35 cellular contexts compared by ENCODE assay signal in the genomic region with DNA sequence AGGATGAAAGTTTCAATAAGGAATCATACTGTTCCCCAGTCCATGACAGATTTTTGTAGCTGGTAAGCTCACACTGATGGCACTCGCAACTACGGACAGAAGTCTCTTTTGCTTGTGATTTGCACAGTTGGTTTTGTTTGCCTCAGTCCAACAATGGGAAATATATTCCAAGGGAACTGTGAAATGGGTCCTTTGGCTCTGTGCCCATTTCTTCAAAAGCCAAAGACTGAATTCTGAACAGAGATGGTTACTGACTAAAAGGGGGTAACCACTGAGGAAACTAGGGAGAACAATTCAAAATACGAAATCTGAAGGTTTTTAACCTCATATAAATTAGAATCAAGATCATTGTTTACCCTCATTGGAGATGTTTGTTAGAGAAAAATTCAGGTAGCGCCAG. TPM values are rescaled to one million over a fixed set of nuclear protein-coding genes. Genes with fewer than 3 reads are reported as not detected.
DNase-seq lines count a peak whose midpoint lies in the region; ATAC-seq, FAIRE-seq and TF ChIP-seq lines count a peak whose summit lies in the region.
"Had no signal": no experiment of that assay in that cellular context is flagged by ENCODE, and none has a peak within 500 bp of the region (broad histone marks: within the 10 kb centered on the region; RNA-seq: fewer than 3 reads in every experiment).

No MANE protein-coding gene starts in this region.

- TF ChIP-seq EP300 in Ishikawa (IDR thresholded peaks at IDR 0.05; ENCODE audit: borderline replicate concordance), result no peak
- TF ChIP-seq EP300 in K562 (IDR thresholded peaks at IDR 0.05; ENCODE audit: low read length), result no peak

- FAIRE-seq in K562 (lab: Jason Lieb, UNC), result no peak
- FAIRE-seq: GM12891, H54 had no signal

- ATAC-seq in K562 (no peak), HG03378 (IDR thresholded peaks at IDR 0.05; ENCODE audit: unreplicated experiment) (no peak)
- ATAC-seq in stimulated activated effector memory CD8-positive, alpha-beta T cell treated with anti-CD3 and anti-CD28 coated beads, Interleukin-12 subunit alpha, Interleukin-12 subunit beta, amount 100 ng/mL, for 72 hours, result no peak
- ATAC-seq: activated T-cell treated with anti-CD3 and anti-CD28 coated beads, Interleukin-2, amount 50 U/mL, for 4 hours; psoas muscle; SK-N-SH treated with all-trans-retinoic acid at 6 μM for 48 hours had no signal

- H4K20me1 ChIP-seq in K562 (replicated peaks; ENCODE audit: control insufficient read depth, insufficient read depth, low read length), result no peaks in the 10 kb centered on the region

- no peaks in the 10 kb centered on the region for H3K27me3 Mint-ChIP-seq in activated naive CD4-positive, alpha-beta T cell treated with anti-CD3 and anti-CD28 coated beads, Interleukin-2, amount 10 ng/mL, durations not matched to agents 7 days and 5 days
- H3K27me3 Mint-ChIP-seq: central memory CD8-positive, alpha-beta T cell; dendritic cell treated with granulocyte-macrophage colony-stimulating factor and Interleukin-4, amounts not matched to agents 40 ng/mL and 50 ng/mL, for 4 days had no signal

- H3K27ac Mint-ChIP-seq in activated naive CD4-positive, alpha-beta T cell treated with anti-CD3 and anti-CD28 coated beads, Interleukin-2, amount 10 ng/mL, durations not matched to agents 7 days and 5 days, result peak overlapping the region; percentile 94
- peak overlapping the region; percentile 26 for H3K27ac Mint-ChIP-seq in stimulated activated effector memory CD8-positive, alpha-beta T cell treated with anti-CD3 and anti-CD28 coated beads, Interleukin-12 subunit alpha, Interleukin-12 subunit beta, amount 100 ng/mL, for 72 hours
- H3K27ac Mint-ChIP-seq: dendritic cell treated with granulocyte-macrophage colony-stimulating factor and Interleukin-4, amounts not matched to agents 40 ng/mL and 50 ng/mL, for 4 days had no signal

- TF ChIP-seq RAD21 in Ishikawa (IDR thresholded peaks at IDR 0.05; ENCODE audit: low read depth) (no peak), K562 (CRISPR knock-in tag; conservative IDR thresholded peaks at IDR 0.05 in 1 of 2, IDR thresholded peaks at IDR 0.05 in 1 of 2) (no peak)

- POLR2A ChIA-PET in K562 (lab: Yijun Ruan, JAX), result interaction anchor here (1.6 kb wide), 1 partner anchor 10 kb away, joined by 4 read pairs; no protein-coding TSS in a partner anchor

- DNase-seq in activated naive CD4-positive, alpha-beta T cell treated with anti-CD3 and anti-CD28 coated beads, Interleukin-2, amount 10 ng/mL, durations not matched to agents 7 days and 5 days, result no peak
- no peak for DNase-seq in activated naive CD4-positive, alpha-beta T cell (lab: John Stamatoyannopoulos, UW)
- no peak for DNase-seq in K562 (ENCODE audit: extremely low read depth in 1 of 4, low spot score in 3 of 4)
- DNase-seq in stimulated activated effector memory CD8-positive, alpha-beta T cell treated with anti-CD3 and anti-CD28 coated beads, Interleukin-12 subunit alpha, Interleukin-12 subunit beta, amount 100 ng/mL, for 72 hours (ENCODE audit: low spot score in 2 of 2), result no peak
- DNase-seq in UCSD-AML1 (lab: John Stamatoyannopoulos, UW; ENCODE audit: unreplicated experiment), result no peak
- no peak for DNase-seq in GOT3 (lab: John Stamatoyannopoulos, UW)
- DNase-seq: activated CD4-positive, CD25-positive, alpha-beta regulatory T cell treated with anti-CD3 and anti-CD28 coated beads, Interleukin-2, amount 50 U/mL, for 72 hours; activated CD8-positive, alpha-beta memory T cell treated with anti-CD3 and anti-CD28 coated beads for 24 hours; activated T-cell treated with anti-CD3 and anti-CD28 coated beads, Interleukin-2, amount 50 U/mL, for 4 hours; adrenal gland; COR-L47; foreskin fibroblast; head of caudate nucleus; islet precursor cell; left ventricle myocardium inferior; mesendoderm; NCI-H1105 treated with DMSO at 0.1 percent for 48 hours; NCI-H187 treated with DMSO at 0.1 percent for 48 hours; NCI-H2171; NCI-H510A treated with DMSO at 0.1 percent for 48 hours; NK-92 treated with Interleukin-12 subunit alpha and Interleukin-12 subunit beta, amount 100 ng/mL, for 24 hours; psoas muscle; sigmoid colon; stimulated activated CD4-positive, alpha-beta T cell treated with anti-CD3 and anti-CD28 coated beads, Interleukin-12 subunit alpha, Interleukin-12 subunit beta, amount 100 ng/mL, for 4 hours; stimulated activated CD4-positive, alpha-beta T cell treated with anti-CD3 and anti-CD28 coated beads, Interleukin-2, amount 100 ng/mL, for 48 hours; T-helper 2 cell; transverse colon had no signal

- TF ChIP-seq CTCF in K562 (IDR thresholded peaks at IDR 0.05 in 2 of 3, conservative IDR thresholded peaks at IDR 0.05 in 1 of 3; ENCODE audit: insufficient read depth in 2 of 3, low read depth in 1 of 3, low read length in 3 of 3), result no peak

- H3K4me1 ChIP-seq in K562 (replicated peaks in 1 of 2; ENCODE audit: control insufficient read depth in 2 of 2, insufficient read depth in 2 of 2, low read length in 2 of 2), result no peaks in the 10 kb centered on the region
- H3K4me1 ChIP-seq: adrenal gland, esophagus muscularis mucosa, sigmoid colon, transverse colon had no signal

- intact Hi-C loops in K562 (cut with micrococcal nuclease), result no loop called here

- H3K4me3 Mint-ChIP-seq in activated naive CD4-positive, alpha-beta T cell treated with anti-CD3 and anti-CD28 coated beads, Interleukin-2, amount 10 ng/mL, durations not matched to agents 7 days and 5 days, result no peak overlapping the region
- no peak overlapping the region for H3K4me3 Mint-ChIP-seq in stimulated activated effector memory CD8-positive, alpha-beta T cell treated with anti-CD3 and anti-CD28 coated beads, Interleukin-12 subunit alpha, Interleukin-12 subunit beta, amount 100 ng/mL, for 72 hours
- H3K4me3 Mint-ChIP-seq: activated T-cell treated with anti-CD3 and anti-CD28 coated beads, Interleukin-2, amount 50 U/mL, for 4 hours; central memory CD8-positive, alpha-beta T cell; dendritic cell treated with granulocyte-macrophage colony-stimulating factor and Interleukin-4, amounts not matched to agents 40 ng/mL and 50 ng/mL, for 4 days had no signal

- H3K9me3 ChIP-seq in K562 (replicated peaks; ENCODE audit: control insufficient read depth, insufficient read depth, low read depth, low read length), result no peaks in the 10 kb centered on the region
- H3K9me3 ChIP-seq: adrenal gland, esophagus muscularis mucosa, left ventricle myocardium inferior, psoas muscle, sigmoid colon, transverse colon had no signal

- H2AFZ ChIP-seq in K562 (ENCODE audit: low read depth, low read length), result no peak overlapping the region

- H3K4me2 ChIP-seq in K562 (ENCODE audit: insufficient read depth, low read length), result no peak overlapping the region

- peaks cover 52% of the 10 kb centered on the region for H3K4me1 Mint-ChIP-seq in activated naive CD4-positive, alpha-beta T cell treated with anti-CD3 and anti-CD28 coated beads, Interleukin-2, amount 10 ng/mL, durations not matched to agents 7 days and 5 days
- peaks cover 26% of the 10 kb centered on the region for H3K4me1 Mint-ChIP-seq in stimulated activated effector memory CD8-positive, alpha-beta T cell treated with anti-CD3 and anti-CD28 coated beads, Interleukin-12 subunit alpha, Interleukin-12 subunit beta, amount 100 ng/mL, for 72 hours

- CTCF ChIA-PET in activated naive CD4-positive, alpha-beta T cell treated with anti-CD3 and anti-CD28 coated beads, Interleukin-2, amount 10 ng/mL, durations not matched to agents 7 days and 5 days (lab: Charles Lee), result no interaction called here
- CTCF ChIA-PET in K562 (lab: Yijun Ruan, JAX; ENCODE audit: low intra/inter-chr PET ratio), result no interaction called here

- H3K36me3 ChIP-seq in K562 (ENCODE audit: control insufficient read depth, insufficient read depth, low read length), result peaks cover 64% of the 10 kb centered on the region

- no peak for TF ChIP-seq POLR2A in K562 (conservative IDR thresholded peaks at IDR 0.05)

- H3K9ac ChIP-seq in K562 (ENCODE audit: insufficient read depth in 1 of 2, low read depth in 2 of 2, low read length in 2 of 2), result no peak overlapping the region

- no peak overlapping the region for H3K4me3 ChIP-seq in K562
- H3K4me3 ChIP-seq: adrenal gland, esophagus muscularis mucosa, left ventricle myocardium inferior, psoas muscle, sigmoid colon, transverse colon had no signal

- BruUV-seq in K562 (replicated peaks; lab: Mats Ljungman, UMichigan), result no TSS peak

- no peaks in the 10 kb centered on the region for H3K79me2 ChIP-seq in K562 (ENCODE audit: control insufficient read depth, insufficient read depth, low read length)

- H3K27me3 ChIP-seq in K562 (ENCODE audit: control insufficient read depth in 2 of 2, insufficient read depth in 2 of 2, low read length in 2 of 2), result no peaks in the 10 kb centered on the region
- H3K27me3 ChIP-seq: adrenal gland, esophagus muscularis mucosa, sigmoid colon, transverse colon had no signal

- peaks cover 59% of the 10 kb centered on the region for H3K36me3 Mint-ChIP-seq in activated naive CD4-positive, alpha-beta T cell treated with anti-CD3 and anti-CD28 coated beads, Interleukin-2, amount 10 ng/mL, durations not matched to agents 7 days and 5 days
- H3K36me3 Mint-ChIP-seq in stimulated activated effector memory CD8-positive, alpha-beta T cell treated with anti-CD3 and anti-CD28 coated beads, Interleukin-12 subunit alpha, Interleukin-12 subunit beta, amount 100 ng/mL, for 72 hours, result peaks cover 57% of the 10 kb centered on the region

- no peaks in the 10 kb centered on the region for H3K9me1 ChIP-seq in K562 (ENCODE audit: control insufficient read depth, insufficient read depth, low read length)

- in situ Hi-C loops in K562 (cut with MboI), result no loop called here

- H3K9me3 Mint-ChIP-seq in activated naive CD4-positive, alpha-beta T cell treated with anti-CD3 and anti-CD28 coated beads, Interleukin-2, amount 10 ng/mL, durations not matched to agents 7 days and 5 days, result no peaks in the 10 kb centered on the region
- no peaks in the 10 kb centered on the region for H3K9me3 Mint-ChIP-seq in stimulated activated effector memory CD8-positive, alpha-beta T cell treated with anti-CD3 and anti-CD28 coated beads, Interleukin-12 subunit alpha, Interleukin-12 subunit beta, amount 100 ng/mL, for 72 hours
- H3K9me3 Mint-ChIP-seq: activated T-cell treated with anti-CD3 and anti-CD28 coated beads, Interleukin-2, amount 50 U/mL, for 4 hours; central memory CD8-positive, alpha-beta T cell; dendritic cell treated with granulocyte-macrophage colony-stimulating factor and Interleukin-4, amounts not matched to agents 40 ng/mL and 50 ng/mL, for 4 days had no signal

- WGBS in K562 (ENCODE audit: insufficient coverage, low coverage, missing lambda C conversion rate), result 88% methylated on average over 4 of the region's 4 CpGs

- H3K27ac ChIP-seq in K562 (ENCODE audit: extremely low read depth, low read depth, low read length), result no peak overlapping the region
- H3K27ac ChIP-seq: adrenal gland, esophagus muscularis mucosa, left ventricle myocardium inferior, psoas muscle, sigmoid colon, transverse colon had no signal

RNA-seq across cellular contexts. Expression of a gene that starts 47.7 kb away (rescaled TPM):
- total RNA-seq in K562 (2011; cell fraction: chromatin; rRNA removed; ENCODE audit: low replicate concordance), result 114 and 176 TPM in 2 replicates
- total RNA-seq in K562 (2011; cell fraction: nucleolus; rRNA removed), result 54.0 and 57.9 TPM in 2 replicates
- 61.2 and 112 TPM in 2 replicates for total RNA-seq in K562 (2011; cell fraction: nucleoplasm; rRNA removed)
- total RNA-seq in K562 (2014; rRNA removed), result 71.8 and 75.6 TPM in 2 replicates
- total RNA-seq in K562 (2014; rRNA removed; fragmentation: Illumina TruSeq; extraction: Trizol), result 96.8 and 120 TPM in 2 replicates
- total RNA-seq in K562 (2015; rRNA removed; fragmentation: Illumina TruSeq; extraction: Trizol), result 69.4 and 76.0 TPM in 2 replicates
- total RNA-seq in K562 (2021), result 109 and 111 TPM in 2 replicates
- polyA plus RNA-seq in K562 (2011; rRNA removed), result 22.8 and 40.4 TPM in 2 replicates
- 20.4 and 29.5 TPM in 2 replicates for polyA plus RNA-seq in K562 (2011; cell fraction: cytosol; rRNA removed)
- 26.7 and 36.5 TPM in 2 replicates for polyA plus RNA-seq in K562 (2011; cell fraction: nucleus; rRNA removed)
- polyA plus RNA-seq in K562 (2012), result 24.0 and 28.2 TPM in 2 replicates
- polyA plus RNA-seq in K562 (2014; fragmentation: Illumina TruSeq; extraction: Trizol), result 41.4 and 46.7 TPM in 2 replicates
- polyA plus RNA-seq in K562 (2014; fragmentation: Nextera tagmentation; extraction: Ambion mirVana), result 10 to 100 TPM; 25.9 to 36.8 TPM
- 25.9 and 38.0 TPM in 2 replicates for polyA plus RNA-seq in K562 (2014; rRNA removed)
- 134 and 161 TPM in 2 replicates for polyA minus RNA-seq in K562 (2011; rRNA and poly(A)+ RNA removed)
- polyA minus RNA-seq in K562 (2011; cell fraction: cytosol; rRNA and poly(A)+ RNA removed), result 33.9 and 43.4 TPM in 2 replicates
- 78.6 and 97.4 TPM in 2 replicates for polyA minus RNA-seq in K562 (2011; cell fraction: nucleus; rRNA and poly(A)+ RNA removed)
